ENCODE assay signal across 29 cellular contexts in the genomic region with DNA sequence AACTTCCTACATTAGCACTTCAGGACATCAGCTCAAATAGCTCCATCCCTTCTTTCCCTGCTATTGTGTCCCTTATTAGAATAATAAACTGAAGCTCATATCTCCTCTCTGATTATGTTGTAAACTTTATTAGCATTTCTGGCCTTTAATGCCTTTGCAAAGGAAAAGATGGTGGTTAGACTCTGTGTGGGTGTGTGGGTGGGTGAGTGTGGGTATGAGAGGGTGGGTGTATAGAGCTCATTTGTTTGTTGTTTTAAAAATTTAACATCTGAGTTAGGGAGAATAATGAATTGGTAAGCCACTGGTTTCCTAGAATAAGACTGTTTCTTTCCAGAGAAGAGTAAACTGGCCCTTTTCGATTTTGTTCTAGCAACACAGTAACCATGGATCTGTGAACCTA.
"Had no signal": no experiment of that assay in that cellular context is flagged by ENCODE, and none has a peak within 500 bp of the region (broad histone marks: within the 10 kb centered on the region; RNA-seq: fewer than 3 reads in every experiment).

No MANE protein-coding gene starts in this region.

- H3K4me1 Mint-ChIP-seq: naive B cell; stimulated activated effector memory CD8-positive, alpha-beta T cell treated with anti-CD3 and anti-CD28 coated beads, Interleukin-12 subunit alpha, Interleukin-12 subunit beta, amount 100 ng/mL, for 72 hours had no signal

- H3K4me3 Mint-ChIP-seq: mesothelial cell of epicardium; naive B cell; natural killer cell treated with Interleukin-12 subunit alpha and Interleukin-12 subunit beta and Interleukin-15 and Interleukin-18, amount 100 ng/mL, for 72 hours; stimulated activated effector memory CD8-positive, alpha-beta T cell treated with anti-CD3 and anti-CD28 coated beads, Interleukin-12 subunit alpha, Interleukin-12 subunit beta, amount 100 ng/mL, for 72 hours had no signal

- DNase-seq: dermis blood vessel endothelial cell; effector memory CD4-positive, alpha-beta T cell; erythroblast; esophagus squamous epithelium; foreskin melanocyte; glutamatergic neuron; heart right ventricle; hippocampal formation; left cardiac atrium; left lung; mesenchymal stem cell; mucosa of descending colon; naive B cell; nucleus accumbens; posterior cingulate gyrus; psoas muscle; right cardiac atrium; sigmoid colon; stimulated activated CD4-positive, alpha-beta T cell treated with anti-CD3 and anti-CD28 coated beads, Interleukin-2, amount 100 ng/mL, for 24 hours; stimulated activated CD4-positive, alpha-beta T cell treated with anti-CD3 and anti-CD28 coated beads, Interleukin-4, amount 100 ng/mL, for 24 hours; stimulated activated naive CD4-positive, alpha-beta T cell treated with Interleukin-2 at 50 U/mL for 16 hours; stomach; thyroid gland had no signal

- H3K9me3 ChIP-seq: esophagus squamous epithelium, left lung, mucosa of descending colon, psoas muscle, sigmoid colon, thyroid gland, vagina had no signal

- H3K27me3 ChIP-seq: left lung, sigmoid colon, stomach, thyroid gland, vagina had no signal

- H3K4me3 ChIP-seq: esophagus squamous epithelium, heart right ventricle, left lung, mucosa of descending colon, psoas muscle, sigmoid colon, stomach, thyroid gland, vagina had no signal

- H3K27ac ChIP-seq: esophagus squamous epithelium, heart right ventricle, left lung, psoas muscle, sigmoid colon, stomach, thyroid gland, vagina had no signal

- H3K36me3 Mint-ChIP-seq: mesothelial cell of epicardium; naive B cell; natural killer cell treated with Interleukin-12 subunit alpha and Interleukin-12 subunit beta and Interleukin-15 and Interleukin-18, amount 100 ng/mL, for 72 hours; stimulated activated effector memory CD8-positive, alpha-beta T cell treated with anti-CD3 and anti-CD28 coated beads, Interleukin-12 subunit alpha, Interleukin-12 subunit beta, amount 100 ng/mL, for 72 hours had no signal

- H3K9me3 Mint-ChIP-seq: naive B cell; natural killer cell treated with Interleukin-12 subunit alpha and Interleukin-12 subunit beta and Interleukin-15 and Interleukin-18, amount 100 ng/mL, for 72 hours; stimulated activated effector memory CD8-positive, alpha-beta T cell treated with anti-CD3 and anti-CD28 coated beads, Interleukin-12 subunit alpha, Interleukin-12 subunit beta, amount 100 ng/mL, for 72 hours had no signal

- FAIRE-seq: endometrium, islet of Langerhans had no signal

- ATAC-seq: heart right ventricle; left cardiac atrium; left lung; mucosa of descending colon; natural killer cell treated with Interleukin-12 subunit alpha and Interleukin-12 subunit beta and Interleukin-15 and Interleukin-18, amount 100 ng/mL, for 72 hours; psoas muscle; right cardiac atrium; stimulated activated effector memory CD8-positive, alpha-beta T cell treated with anti-CD3 and anti-CD28 coated beads, Interleukin-12 subunit alpha, Interleukin-12 subunit beta, amount 100 ng/mL, for 72 hours had no signal

- H3K4me1 ChIP-seq: esophagus squamous epithelium, heart right ventricle, left lung, psoas muscle, sigmoid colon, stomach, thyroid gland, vagina had no signal

- H3K36me3 ChIP-seq: esophagus squamous epithelium, heart right ventricle, left lung, sigmoid colon, stomach, thyroid gland, vagina had no signal

- H3K27ac Mint-ChIP-seq: natural killer cell treated with Interleukin-12 subunit alpha and Interleukin-12 subunit beta and Interleukin-15 and Interleukin-18, amount 100 ng/mL, for 72 hours; stimulated activated effector memory CD8-positive, alpha-beta T cell treated with anti-CD3 and anti-CD28 coated beads, Interleukin-12 subunit alpha, Interleukin-12 subunit beta, amount 100 ng/mL, for 72 hours had no signal
